In the genomic region with DNA sequence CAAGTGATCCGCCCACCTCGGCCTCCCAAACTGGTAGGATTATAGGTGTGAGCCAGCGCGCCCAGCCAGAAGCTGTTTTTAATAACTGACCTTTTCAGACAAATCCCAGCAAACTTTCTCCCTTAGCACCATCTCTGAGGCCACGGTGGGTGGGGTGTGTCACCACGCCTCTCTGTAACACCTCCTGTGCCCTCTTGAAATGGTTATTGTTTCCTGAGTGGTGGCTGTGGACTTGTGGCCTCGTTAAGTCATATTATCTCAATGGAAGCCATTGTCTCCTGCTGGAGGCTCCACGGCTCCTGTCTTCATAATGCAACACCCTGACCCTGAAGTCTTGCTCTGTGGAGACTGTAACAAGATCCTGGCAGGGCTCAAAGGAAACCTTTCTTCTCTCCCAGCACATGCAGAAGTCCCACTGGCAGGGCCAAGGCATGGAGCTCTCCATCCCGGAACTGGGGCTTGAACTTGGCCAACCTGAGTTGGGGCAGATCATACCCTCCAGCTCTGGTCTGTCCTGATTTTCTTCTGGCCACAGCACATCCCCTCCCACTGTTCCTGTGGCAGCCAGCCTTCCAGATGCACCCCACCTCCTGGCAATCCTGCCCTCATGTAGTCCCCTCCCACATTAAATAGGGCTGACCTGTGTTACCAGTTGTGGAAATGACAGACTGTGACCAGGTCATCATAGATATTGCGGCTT, we compare ENCODE assay signal across 18 cellular contexts.
"Had no signal": no experiment of that assay in that cellular context is flagged by ENCODE, and none has a peak within 500 bp of the region (broad histone marks: within the 10 kb centered on the region; RNA-seq: fewer than 3 reads in every experiment).

No MANE protein-coding gene starts in this region.

- H3K4me3 Mint-ChIP-seq: brain; dendritic cell treated with granulocyte-macrophage colony-stimulating factor and Interleukin-4, amounts not matched to agents 40 ng/mL and 50 ng/mL, for 4 days; natural killer cell had no signal

- ATAC-seq: lower lobe of right lung; natural killer cell; right cardiac atrium; stimulated activated naive CD8-positive, alpha-beta T cell treated with anti-CD3 and anti-CD28 coated beads, Interleukin-15, Interleukin-2, amounts not matched to agents 100 U/mL and 50 U/mL, for 24 hours had no signal

- H3K4me3 ChIP-seq: lower lobe of right lung had no signal

- DNase-seq: activated CD4-positive, alpha-beta T cell treated with anti-CD3 and anti-CD28 coated beads, Interleukin-2, amount 50 U/mL, for 4 hours; activated CD4-positive, CD25-positive, alpha-beta regulatory T cell treated with anti-CD3 and anti-CD28 coated beads, Interleukin-2, amount 50 U/mL, for 72 hours; activated naive CD4-positive, alpha-beta T cell treated with anti-CD3 and anti-CD28 coated beads, Interleukin-2, amount 50 U/mL, for 16 hours; activated T-cell treated with anti-CD3 and anti-CD28 coated beads, Interleukin-2, amount 50 U/mL, for 1 hour; amniotic stem cell; erythroblast; hypothalamus; lower lobe of right lung; natural killer cell; occipital lobe; right cardiac atrium; stimulated activated CD4-positive, alpha-beta T cell treated with anti-CD3 and anti-CD28 coated beads, Interleukin-12 subunit alpha, Interleukin-12 subunit beta, amount 100 ng/mL, for 4 hours; stimulated activated CD4-positive, alpha-beta T cell treated with anti-CD3 and anti-CD28 coated beads, Interleukin-4, amount 100 ng/mL, for 1 hour; stimulated activated CD8-positive, alpha-beta memory T cell treated with anti-CD3 and anti-CD28 coated beads, Interleukin-4, amount 100 ng/mL, for 48 hours; stimulated activated naive CD8-positive, alpha-beta T cell treated with anti-CD3 and anti-CD28 coated beads, Interleukin-15, Interleukin-2, amounts not matched to agents 100 U/mL and 50 U/mL, for 24 hours had no signal

- H3K9me3 Mint-ChIP-seq: natural killer cell had no signal

- H3K36me3 Mint-ChIP-seq: brain, natural killer cell had no signal

- H3K27ac ChIP-seq: lower lobe of right lung had no signal

- H3K27ac Mint-ChIP-seq: dendritic cell treated with granulocyte-macrophage colony-stimulating factor and Interleukin-4, amounts not matched to agents 40 ng/mL and 50 ng/mL, for 4 days; natural killer cell; progenitor cell of endocrine pancreas had no signal

- H3K36me3 ChIP-seq: lower lobe of right lung had no signal
